ENCODE assay signal across 1 cellular context in genomic region chr13:99495478-99496321, GRCh38.
TF ChIP-seq lines count a peak whose summit lies in the region.

No MANE protein-coding gene starts in this region.

TF ChIP-seq in HCT116, 20 proteins besides CTCF, POLR2A, EP300 and RAD21 (continued from another document):
- no peak for TF ChIP-seq ZBTB33 (IDR thresholded peaks at IDR 0.05; ENCODE audit: extremely low read depth, insufficient replicate concordance, low read length)
